ENCODE assay signal across 3 cellular contexts in genomic region chr18:12882416-12882815, GRCh38.
TF ChIP-seq lines count a peak whose summit lies in the region.

No MANE protein-coding gene starts in this region.

TF ChIP-seq in HepG2, 621 proteins besides CTCF, POLR2A, EP300 and RAD21:
- TF ChIP-seq ZBTB3 (CRISPR knock-in tag; IDR thresholded peaks at IDR 0.05; ENCODE audit: borderline replicate concordance, low read depth) (no peak), TRAFD1 (CRISPR knock-in tag; IDR thresholded peaks at IDR 0.05; ENCODE audit: borderline replicate concordance) (no peak), ZNF841 (CRISPR knock-in tag; IDR thresholded peaks at IDR 0.05; ENCODE audit: borderline replicate concordance) (no peak), CCDC6 (CRISPR knock-in tag; IDR thresholded peaks at IDR 0.05) (no peak), SKI (IDR thresholded peaks at IDR 0.05; ENCODE audit: partially characterized antibody) (no peak), ZNF691 (CRISPR knock-in tag; IDR thresholded peaks at IDR 0.05; ENCODE audit: borderline replicate concordance, low read depth) (no peak), ZFP41 (CRISPR knock-in tag; IDR thresholded peaks at IDR 0.05; ENCODE audit: borderline replicate concordance) (no peak), ZNF549 (CRISPR knock-in tag; IDR thresholded peaks at IDR 0.05) (no peak), PAX8 (CRISPR knock-in tag; IDR thresholded peaks at IDR 0.05; ENCODE audit: borderline replicate concordance) (no peak), KDM5A (IDR thresholded peaks at IDR 0.05; ENCODE audit: borderline replicate concordance, low read length) (no peak), RORA (CRISPR knock-in tag; IDR thresholded peaks at IDR 0.05) (no peak), ZZZ3 (CRISPR knock-in tag; IDR thresholded peaks at IDR 0.05; ENCODE audit: borderline replicate concordance) (no peak), GPN1 (CRISPR knock-in tag; IDR thresholded peaks at IDR 0.05; ENCODE audit: borderline replicate concordance) (no peak), ZFP36L1 (CRISPR knock-in tag; IDR thresholded peaks at IDR 0.05) (no peak), SP2 (CRISPR knock-in tag; IDR thresholded peaks at IDR 0.05) (no peak), ZNF790 (CRISPR knock-in tag; IDR thresholded peaks at IDR 0.05; ENCODE audit: borderline replicate concordance) (no peak), SATB2 (CRISPR knock-in tag; IDR thresholded peaks at IDR 0.05) (no peak), HMG20B (CRISPR knock-in tag; conservative IDR thresholded peaks at IDR 0.05) (no peak), ZFY (CRISPR knock-in tag; IDR thresholded peaks at IDR 0.05) (no peak)
TF ChIP-seq in HepG2: peak in this region for 0.

TF ChIP-seq in K562, 482 proteins besides CTCF, POLR2A, EP300 and RAD21:
- TF ChIP-seq ZNF175 (CRISPR knock-in tag; IDR thresholded peaks at IDR 0.05; ENCODE audit: low read depth) (no peak), POLR2H (tag; IDR thresholded peaks at IDR 0.05; ENCODE audit: low read depth) (0 out of 2 replicates have a peak, but pooled peaks have one; percentile 23)

TF ChIP-seq in HEK293T, 16 proteins besides CTCF, POLR2A, EP300 and RAD21:
- no peak for TF ChIP-seq FOXK2 (IDR thresholded peaks at IDR 0.05)
- no peak for TF ChIP-seq CTBP1 (IDR thresholded peaks at IDR 0.05; ENCODE audit: borderline replicate concordance)
- TF ChIP-seq ELF4 (IDR thresholded peaks at IDR 0.05), result no peak
- no peak for TF ChIP-seq ARNT (IDR thresholded peaks at IDR 0.05)
TF ChIP-seq in HEK293T: peak in this region for 0.
